1 cellular context compared by ENCODE assay signal in genomic region chr3:45034612-45035252, GRCh38.
TF ChIP-seq lines count a peak whose summit lies in the region.

No MANE protein-coding gene starts in this region.

TF ChIP-seq in K562, 482 proteins besides CTCF, POLR2A, EP300 and RAD21:
- peak; percentile 79 for TF ChIP-seq SPI1 (IDR thresholded peaks at IDR 0.05; ENCODE audit: borderline replicate concordance, low read depth, low read length)
- no peak for TF ChIP-seq TARDBP (IDR thresholded peaks at IDR 0.05)
- no peak for TF ChIP-seq RBFOX2 (IDR thresholded peaks at IDR 0.05; ENCODE audit: low read depth, low read length)
- TF ChIP-seq U2AF1 (optimal IDR thresholded peaks at IDR 0.05; ENCODE audit: low read depth, low read length): no peak
- 0 out of 2 replicates have a peak, but pooled peaks have one; percentile 26 for TF ChIP-seq GABPA (tag; conservative IDR thresholded peaks at IDR 0.05; ENCODE audit: low read depth)
- TF ChIP-seq ELK3 (CRISPR knock-in tag; IDR thresholded peaks at IDR 0.05): no peak
- TF ChIP-seq EGR1 (conservative IDR thresholded peaks at IDR 0.05): peak; percentile 41; the same call in 1 of the 2 replicates
- no peak for TF ChIP-seq ZNF23 (CRISPR knock-in tag; IDR thresholded peaks at IDR 0.05)
TF ChIP-seq in K562: peak in this region for 3.
